8 cellular contexts compared by ENCODE assay signal in genomic region chr1:176205322-176205914, GRCh38. TPM values are rescaled to one million over a fixed set of nuclear protein-coding genes. Genes with fewer than 3 reads are reported as not detected.
DNase-seq lines count a peak whose midpoint lies in the region; ATAC-seq and TF ChIP-seq lines count a peak whose summit lies in the region.

No MANE protein-coding gene starts in this region.

- intact Hi-C loops in lower lobe of right lung (cut with DNase I) (no loop called here), aorta (cut with DNase I) (loop anchor here in 1 of 2 donors (5.0 kb wide), 2 partner anchors 1013 to 1183 kb away; partner anchors contain the start of genes KIAA0040 and MRPS14)

- H3K36me3 ChIP-seq in lower lobe of right lung (no peaks in the 10 kb centered on the region), aorta (ENCODE audit: control insufficient read depth in 1 of 2, insufficient read depth in 2 of 2, low read length in 1 of 2) (no peaks in the 10 kb centered on the region)

- no peak for TF ChIP-seq CTCF in astrocyte of the cerebellum (IDR thresholded peaks at IDR 0.05; ENCODE audit: low read depth, low read length, missing control alignments)
- TF ChIP-seq CTCF in lower lobe of right lung (IDR thresholded peaks at IDR 0.05), result no peak

- peak overlapping the region; percentile 99 for H3K27ac ChIP-seq in lower lobe of right lung
- no peak overlapping the region for H3K27ac ChIP-seq in aorta (ENCODE audit: low read depth in 1 of 2, low read length in 2 of 2)

- ATAC-seq in lower lobe of right lung, result no peak
- no peak for ATAC-seq in aorta (ENCODE audit: low FRiP score)

- peaks cover 40% of the 10 kb centered on the region for H3K4me1 ChIP-seq in lower lobe of right lung
- peaks cover 0 to 3% of the 10 kb centered on the region in 2 donors for H3K4me1 ChIP-seq in aorta (ENCODE audit: control insufficient read depth in 1 of 2, insufficient read depth in 2 of 2, low read length in 2 of 2)

- DNase-seq in CD1c-positive myeloid dendritic cell (ENCODE audit: extremely low spot score), result peak; percentile 71
- DNase-seq in HuH-7 (ENCODE audit: low spot score), result peak; percentile 2
- DNase-seq in astrocyte of the cerebellum (ENCODE audit: low read depth), result no peak
- DNase-seq in lower lobe of right lung, result no peak
- no peak for DNase-seq in aorta
- no peak for DNase-seq in hippocampal formation (lab: John Stamatoyannopoulos, UW)
- no peak for DNase-seq in NCI-H748 (lab: John Stamatoyannopoulos, UW; ENCODE audit: unreplicated experiment)
- no peak for DNase-seq in NK-92 treated with Interleukin-12 subunit alpha and Interleukin-12 subunit beta, amount 100 ng/mL, for 24 hours (lab: John Stamatoyannopoulos, UW)

- WGBS in aorta, 2 donors, result 30 to 32% methylated on average over 5 of the region's 5 CpGs

- no peaks in the 10 kb centered on the region for H3K27me3 ChIP-seq in lower lobe of right lung (ENCODE audit: low read depth)
- H3K27me3 ChIP-seq in aorta (ENCODE audit: control insufficient read depth in 1 of 2, insufficient read depth in 2 of 2, low read length in 1 of 2), result no peaks in the 10 kb centered on the region

- H3K9me3 ChIP-seq in lower lobe of right lung (no peaks in the 10 kb centered on the region), aorta (ENCODE audit: control insufficient read depth, low read length) (no peaks in the 10 kb centered on the region)

- H3K4me3 ChIP-seq in astrocyte of the cerebellum (ENCODE audit: low read depth, low read length) (peak overlapping the region; percentile 92), lower lobe of right lung (peak overlapping the region; percentile 98), aorta (ENCODE audit: low read length in 2 of 2) (peak overlapping the region; percentile 65 to 85)

- in situ Hi-C loops in astrocyte of the cerebellum (cut with HindIII; ENCODE audit: low sequenced_read_pairs), result no loop called here

RNA-seq across cellular contexts. Expression of gene COP1, which starts 1.7 kb away (rescaled TPM):
- total RNA-seq in lower lobe of right lung, result 46.3 TPM
- total RNA-seq in aorta, result 10 to 100 TPM; 39.2 to 54.2 TPM
- polyA plus RNA-seq in aorta, result 10 to 100 TPM; 30.4 to 36.3 TPM

Comparison
In these comparisons a context has a peak if more than half of its experiments do, and no peak if none do; other contexts are left out.
1. DNase-seq: peak in CD1c-positive myeloid dendritic cell (single experiment) and HuH-7 (single experiment); none in astrocyte of the cerebellum (single experiment), lower lobe of right lung (single experiment), aorta (0 of 2), hippocampal formation (0 of 2), NCI-H748 (single experiment) and NK-92 treated with Interleukin-12 subunit alpha and Interleukin-12 subunit beta, amount 100 ng/mL, for 24 hours (single experiment).
2. Peak in every context shown above with its lines, with median percentiles within 50 percentile points of each other: H3K4me3 ChIP-seq.